In the genomic region with DNA sequence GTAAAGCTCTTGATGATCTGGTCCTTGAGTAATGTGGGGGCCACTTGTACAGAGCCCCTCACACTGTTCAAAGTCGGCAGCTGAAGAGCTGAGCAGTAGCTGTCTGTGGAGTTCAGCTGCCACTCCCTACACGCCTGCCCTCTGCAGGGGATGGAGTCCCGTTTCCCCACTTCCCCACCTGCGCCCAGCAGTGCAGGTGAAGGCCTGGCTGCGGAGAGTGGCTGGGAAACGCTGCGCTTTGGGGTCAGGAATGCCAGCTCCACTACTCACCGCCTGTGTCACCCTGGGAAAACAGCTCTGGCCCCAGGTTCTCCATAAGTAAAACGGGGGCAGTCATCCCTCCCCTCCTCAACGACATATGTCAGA, we compare ENCODE assay signal across 8 cellular contexts. TPM values are rescaled to one million over a fixed set of nuclear protein-coding genes. Genes with fewer than 3 reads are reported as not detected.
DNase-seq lines count a peak whose midpoint lies in the region; ATAC-seq and TF ChIP-seq lines count a peak whose summit lies in the region.
"Not testable (repeated sequence)": the region's sequence is repeated elsewhere in the genome, so short reads cannot be mapped to it uniquely, and the experiment has no call there.

No MANE protein-coding gene starts in this region.

- peak overlapping the region; percentile 73 for H3K27ac Mint-ChIP-seq in activated naive CD8-positive, alpha-beta T cell treated with anti-CD3 and anti-CD28 coated beads, Interleukin-2, amount 50 U/mL, for 24 hours
- peak overlapping the region; percentile 98 to 100 for H3K27ac Mint-ChIP-seq in stimulated activated naive CD8-positive, alpha-beta T cell treated with anti-CD3 and anti-CD28 coated beads, Interleukin-15, amount 100 ng/mL, for 72 hours

- not testable (repeated sequence) for H3K36me3 ChIP-seq in mucosa of descending colon (ENCODE audit: low read depth)

- peak; percentile 31 for DNase-seq in DMS79 treated with DMSO at 0.1 percent for 48 hours (lab: John Stamatoyannopoulos, UW)
- peak; percentile 32 for DNase-seq in OCI-M1 (lab: John Stamatoyannopoulos, UW)
- not testable (repeated sequence) for DNase-seq in activated naive CD8-positive, alpha-beta T cell treated with anti-CD3 and anti-CD28 coated beads, Interleukin-2, amount 50 U/mL, for 24 hours; fibroblast of villous mesenchyme (ENCODE audit: low read depth); stimulated activated naive CD8-positive, alpha-beta T cell treated with anti-CD3 and anti-CD28 coated beads, Interleukin-15, amount 100 ng/mL, for 72 hours
- DNase-seq in mucosa of descending colon = peak in 2 of 3 donors; percentile 37 to 67

- not testable (repeated sequence) for H3K9me3 ChIP-seq in mucosa of descending colon

- H3K27me3 Mint-ChIP-seq in activated naive CD8-positive, alpha-beta T cell treated with anti-CD3 and anti-CD28 coated beads, Interleukin-2, amount 50 U/mL, for 24 hours; stimulated activated naive CD8-positive, alpha-beta T cell treated with anti-CD3 and anti-CD28 coated beads, Interleukin-15, amount 100 ng/mL, for 72 hours: not testable (repeated sequence)

- peak overlapping the region; percentile 90 for H3K4me3 Mint-ChIP-seq in activated naive CD8-positive, alpha-beta T cell treated with anti-CD3 and anti-CD28 coated beads, Interleukin-2, amount 50 U/mL, for 24 hours
- H3K4me3 Mint-ChIP-seq in stimulated activated naive CD8-positive, alpha-beta T cell treated with anti-CD3 and anti-CD28 coated beads, Interleukin-15, amount 100 ng/mL, for 72 hours = peak overlapping the region; percentile 99 to 100

- H3K4me3 ChIP-seq in fibroblast of villous mesenchyme (ENCODE audit: low read depth, low read length) = peak overlapping the region; percentile 88
- peak overlapping the region; percentile 30 for H3K4me3 ChIP-seq in mucosa of descending colon

- not testable (repeated sequence) for TF ChIP-seq CTCF in fibroblast of villous mesenchyme (IDR thresholded peaks at IDR 0.05; ENCODE audit: insufficient read depth, low read depth, low read length); mucosa of descending colon (IDR thresholded peaks at IDR 0.05)

- intact Hi-C loops in mucosa of descending colon (cut with DNase I, micrococcal nuclease) = not testable (repeated sequence)

- H3K4me1 ChIP-seq in mucosa of descending colon (ENCODE audit: low read depth) = peaks cover 14% of the 10 kb centered on the region

- peak; percentile 20 for ATAC-seq in GM21526 (IDR thresholded peaks at IDR 0.05; ENCODE audit: low FRiP score, unreplicated experiment)
- ATAC-seq in HG03159 (IDR thresholded peaks at IDR 0.05; ENCODE audit: unreplicated experiment) = peak; percentile 26
- peak; percentile 1 for ATAC-seq in activated naive CD8-positive, alpha-beta T cell treated with anti-CD3 and anti-CD28 coated beads, Interleukin-2, amount 50 U/mL, for 24 hours
- peak; percentile 67 for ATAC-seq in mucosa of descending colon
- peak; percentile 44 for ATAC-seq in stimulated activated naive CD8-positive, alpha-beta T cell treated with anti-CD3 and anti-CD28 coated beads, Interleukin-15, amount 100 ng/mL, for 72 hours

- not testable (repeated sequence) for H3K36me3 Mint-ChIP-seq in activated naive CD8-positive, alpha-beta T cell treated with anti-CD3 and anti-CD28 coated beads, Interleukin-2, amount 50 U/mL, for 24 hours (ENCODE audit: low read depth)

- peaks cover 22% of the 10 kb centered on the region for H3K4me1 Mint-ChIP-seq in activated naive CD8-positive, alpha-beta T cell treated with anti-CD3 and anti-CD28 coated beads, Interleukin-2, amount 50 U/mL, for 24 hours
- peaks cover 30% of the 10 kb centered on the region for H3K4me1 Mint-ChIP-seq in stimulated activated naive CD8-positive, alpha-beta T cell treated with anti-CD3 and anti-CD28 coated beads, Interleukin-15, amount 100 ng/mL, for 72 hours

- not testable (repeated sequence) for H3K9me3 Mint-ChIP-seq in activated naive CD8-positive, alpha-beta T cell treated with anti-CD3 and anti-CD28 coated beads, Interleukin-2, amount 50 U/mL, for 24 hours; stimulated activated naive CD8-positive, alpha-beta T cell treated with anti-CD3 and anti-CD28 coated beads, Interleukin-15, amount 100 ng/mL, for 72 hours

RNA-seq across cellular contexts. Expression of a gene that starts 0.5 kb away (rescaled TPM):
- 26.3 and 28.3 TPM in 2 replicates for total RNA-seq in fibroblast of villous mesenchyme
- total RNA-seq in mucosa of descending colon = 10 to 100 TPM; 30.3 to 37.6 (median 34.3) TPM

Comparison
In these comparisons a context has a peak if more than half of its experiments do, and no peak if none do; other contexts are left out.
1. ATAC-seq: peak in every context shown above with its lines; median percentile 67 in mucosa of descending colon; 44 in stimulated activated naive CD8-positive, alpha-beta T cell treated with anti-CD3 and anti-CD28 coated beads, Interleukin-15, amount 100 ng/mL, for 72 hours; 26 in HG03159; 20 in GM21526; 1 in activated naive CD8-positive, alpha-beta T cell treated with anti-CD3 and anti-CD28 coated beads, Interleukin-2, amount 50 U/mL, for 24 hours.